In genomic region chr5:131783874-131784273, GRCh38 we compare ENCODE assay signal across 19 cellular contexts. TPM values are rescaled to one million over a fixed set of nuclear protein-coding genes. Genes with fewer than 3 reads are reported as not detected.
DNase-seq lines count a peak whose midpoint lies in the region; ATAC-seq and TF ChIP-seq lines count a peak whose summit lies in the region.
"Had no signal": no experiment of that assay in that cellular context is flagged by ENCODE, and none has a peak within 500 bp of the region (broad histone marks: within the 10 kb centered on the region; RNA-seq: fewer than 3 reads in every experiment).

No MANE protein-coding gene starts in this region.

- ATAC-seq in stimulated activated effector memory CD8-positive, alpha-beta T cell treated with anti-CD3 and anti-CD28 coated beads, Interleukin-12 subunit alpha, Interleukin-12 subunit beta, amount 100 ng/mL, for 72 hours: no peak
- ATAC-seq in HG02763 (IDR thresholded peaks at IDR 0.05; ENCODE audit: unreplicated experiment): no peak
- ATAC-seq: Panc1 had no signal

- H3K36me3 Mint-ChIP-seq in dendritic cell treated with granulocyte-macrophage colony-stimulating factor and Interleukin-4, amounts not matched to agents 40 ng/mL and 50 ng/mL, for 4 days (ENCODE audit: low read depth): peaks cover 29% of the 10 kb centered on the region
- peaks cover 25% of the 10 kb centered on the region for H3K36me3 Mint-ChIP-seq in neural crest cell (ENCODE audit: low read depth)
- no peaks in the 10 kb centered on the region for H3K36me3 Mint-ChIP-seq in stimulated activated effector memory CD8-positive, alpha-beta T cell treated with anti-CD3 and anti-CD28 coated beads, Interleukin-12 subunit alpha, Interleukin-12 subunit beta, amount 100 ng/mL, for 72 hours

- TF ChIP-seq CTCF in neural crest cell (conservative IDR thresholded peaks at IDR 0.05): no peak

- H3K9me3 Mint-ChIP-seq in dendritic cell treated with granulocyte-macrophage colony-stimulating factor and Interleukin-4, amounts not matched to agents 40 ng/mL and 50 ng/mL, for 4 days: no peaks in the 10 kb centered on the region
- H3K9me3 Mint-ChIP-seq in neural crest cell: peaks cover 3% of the 10 kb centered on the region
- H3K9me3 Mint-ChIP-seq in stimulated activated effector memory CD8-positive, alpha-beta T cell treated with anti-CD3 and anti-CD28 coated beads, Interleukin-12 subunit alpha, Interleukin-12 subunit beta, amount 100 ng/mL, for 72 hours: no peaks in the 10 kb centered on the region
- H3K9me3 Mint-ChIP-seq: HFFc6 had no signal

- intact Hi-C loops in dendritic cell treated with granulocyte-macrophage colony-stimulating factor and Interleukin-4, amounts not matched to agents 40 ng/mL and 50 ng/mL, for 4 days (cut with micrococcal nuclease): no loop called here

- H3K4me1 Mint-ChIP-seq in dendritic cell treated with granulocyte-macrophage colony-stimulating factor and Interleukin-4, amounts not matched to agents 40 ng/mL and 50 ng/mL, for 4 days (ENCODE audit: low read depth): peaks cover 37% of the 10 kb centered on the region
- peaks cover 25% of the 10 kb centered on the region for H3K4me1 Mint-ChIP-seq in neural crest cell
- peaks cover 44% of the 10 kb centered on the region for H3K4me1 Mint-ChIP-seq in stimulated activated effector memory CD8-positive, alpha-beta T cell treated with anti-CD3 and anti-CD28 coated beads, Interleukin-12 subunit alpha, Interleukin-12 subunit beta, amount 100 ng/mL, for 72 hours

- no peak overlapping the region for H3K4me3 Mint-ChIP-seq in dendritic cell treated with granulocyte-macrophage colony-stimulating factor and Interleukin-4, amounts not matched to agents 40 ng/mL and 50 ng/mL, for 4 days
- no peak overlapping the region for H3K4me3 Mint-ChIP-seq in neural crest cell
- no peak overlapping the region for H3K4me3 Mint-ChIP-seq in stimulated activated effector memory CD8-positive, alpha-beta T cell treated with anti-CD3 and anti-CD28 coated beads, Interleukin-12 subunit alpha, Interleukin-12 subunit beta, amount 100 ng/mL, for 72 hours
- H3K4me3 Mint-ChIP-seq: CD4-positive, CD25-positive, alpha-beta regulatory T cell; HFFc6 had no signal

- peak overlapping the region; percentile 47 for H3K27ac Mint-ChIP-seq in dendritic cell treated with granulocyte-macrophage colony-stimulating factor and Interleukin-4, amounts not matched to agents 40 ng/mL and 50 ng/mL, for 4 days
- peak overlapping the region; percentile 17 for H3K27ac Mint-ChIP-seq in neural crest cell (ENCODE audit: unreplicated experiment)
- H3K27ac Mint-ChIP-seq in stimulated activated effector memory CD8-positive, alpha-beta T cell treated with anti-CD3 and anti-CD28 coated beads, Interleukin-12 subunit alpha, Interleukin-12 subunit beta, amount 100 ng/mL, for 72 hours: peak overlapping the region; percentile 20
- H3K27ac Mint-ChIP-seq: HFFc6 had no signal

- no peaks in the 10 kb centered on the region for H3K27me3 Mint-ChIP-seq in dendritic cell treated with granulocyte-macrophage colony-stimulating factor and Interleukin-4, amounts not matched to agents 40 ng/mL and 50 ng/mL, for 4 days
- H3K27me3 Mint-ChIP-seq in neural crest cell (ENCODE audit: low read depth): no peaks in the 10 kb centered on the region
- H3K27me3 Mint-ChIP-seq: CD4-positive, CD25-positive, alpha-beta regulatory T cell had no signal

- DNase-seq in NCI-H69 (lab: John Stamatoyannopoulos, UW) (peak; percentile 41), neural crest cell (ENCODE audit: low read depth, low spot score) (no peak), putamen (ENCODE audit: low spot score) (no peak), GM19240 (ENCODE audit: insufficient read length, low spot score) (no peak)
- DNase-seq in stimulated activated effector memory CD8-positive, alpha-beta T cell treated with anti-CD3 and anti-CD28 coated beads, Interleukin-12 subunit alpha, Interleukin-12 subunit beta, amount 100 ng/mL, for 72 hours (ENCODE audit: low spot score in 2 of 2): no peak
- DNase-seq: CD4-positive, CD25-positive, alpha-beta regulatory T cell; DMS79; HFFc6; KBM-7; NCI-H1092; NCI-H1436; NCI-H2029; NCI-H226; NCI-H510A treated with DMSO at 0.1 percent for 48 hours; NCI-H774; NK-92 treated with Interleukin-12 subunit alpha and Interleukin-12 subunit beta, amount 100 ng/mL, for 24 hours had no signal

RNA-seq across cellular contexts. Expression of gene FNIP1, which starts 12.9 kb away (rescaled TPM):
- total RNA-seq in neural crest cell: 20.6 and 24.9 TPM in 2 replicates
